In genomic region chr1:21339402-21340229, GRCh38 we compare ENCODE assay signal across 1 cellular context.
TF ChIP-seq lines count a peak whose summit lies in the region.

No MANE protein-coding gene starts in this region.

TF ChIP-seq in IMR-90, 13 proteins besides CTCF, POLR2A, EP300 and RAD21:
- TF ChIP-seq BHLHE40 (IDR thresholded peaks at IDR 0.05; ENCODE audit: low read depth, low read length) (no peak), MAFK (IDR thresholded peaks at IDR 0.05; ENCODE audit: low read depth, low read length) (no peak), CHD1 (IDR thresholded peaks at IDR 0.05; ENCODE audit: low read depth, low read length) (no peak), ELK1 (IDR thresholded peaks at IDR 0.05; ENCODE audit: borderline replicate concordance, low read depth, low read length) (no peak), CEBPB (IDR thresholded peaks at IDR 0.05; ENCODE audit: low read depth, low read length) (no peak), SMC3 (IDR thresholded peaks at IDR 0.05; ENCODE audit: low read depth, low read length) (no peak), NFE2L2 (IDR thresholded peaks at IDR 0.05; ENCODE audit: low read depth, low read length) (no peak), RCOR1 (IDR thresholded peaks at IDR 0.05; ENCODE audit: insufficient replicate concordance, low read length) (no peak), MAZ (IDR thresholded peaks at IDR 0.05; ENCODE audit: borderline replicate concordance, low read depth, low read length) (no peak), RFX5 (IDR thresholded peaks at IDR 0.05; ENCODE audit: low read depth, low read length) (no peak), FOS (IDR thresholded peaks at IDR 0.05; ENCODE audit: low read depth, low read length) (no peak), MXI1 (IDR thresholded peaks at IDR 0.05; ENCODE audit: borderline replicate concordance, low read depth, low read length) (no peak), USF2 (IDR thresholded peaks at IDR 0.05; ENCODE audit: low read depth, low read length) (no peak)
TF ChIP-seq in IMR-90: peak in this region for 0.
